Comparison of ENCODE assay signal across 14 cellular contexts in the genomic region with DNA sequence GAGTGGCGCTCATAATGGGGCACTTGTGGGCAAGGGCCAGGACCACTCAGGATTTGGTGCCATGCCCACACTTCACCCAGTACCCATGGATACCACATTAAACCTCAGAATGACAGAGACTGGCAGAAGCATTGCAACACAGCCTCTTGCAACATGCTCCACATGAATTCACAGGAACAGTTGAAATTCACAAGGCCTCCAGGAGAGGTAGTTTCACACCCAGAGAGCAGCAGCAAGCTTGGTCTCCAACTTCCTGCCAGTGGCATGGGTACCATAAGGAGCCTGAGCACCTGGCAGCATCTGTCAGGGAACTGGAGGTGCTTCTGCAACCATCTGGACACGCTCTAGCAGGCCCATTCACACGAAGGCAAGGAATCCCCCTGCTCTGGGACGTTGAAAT.
A peak's percentile ranks its signal among the peaks of the same experiment; 100 is the strongest.
DNase-seq lines count a peak whose midpoint lies in the region; ATAC-seq lines count a peak whose summit lies in the region.
"Had no signal": no experiment of that assay in that cellular context is flagged by ENCODE, and none has a peak within 500 bp of the region (broad histone marks: within the 10 kb centered on the region; RNA-seq: fewer than 3 reads in every experiment).

No MANE protein-coding gene starts in this region.

- no peak for ATAC-seq in activated CD8-positive, alpha-beta memory T cell treated with anti-CD3 and anti-CD28 coated beads, Interleukin-2, amount 10 ng/mL, durations not matched to agents 7 days and 5 days
- ATAC-seq in HG02938 (IDR thresholded peaks at IDR 0.05; ENCODE audit: unreplicated experiment): no peak

- H3K27me3 Mint-ChIP-seq in activated CD8-positive, alpha-beta memory T cell treated with anti-CD3 and anti-CD28 coated beads, Interleukin-2, amount 10 ng/mL, durations not matched to agents 7 days and 5 days: peaks cover 7% of the 10 kb centered on the region
- H3K27me3 Mint-ChIP-seq: activated CD4-positive, alpha-beta T cell treated with anti-CD3 and anti-CD28 coated beads, Interleukin-2, amount 10 ng/mL, durations not matched to agents 7 days and 5 days; stimulated activated naive CD8-positive, alpha-beta T cell treated with anti-CD3 and anti-CD28 coated beads, Interleukin-15, Interleukin-2, amounts not matched to agents 100 ng/mL and 50 ng/mL, for 24 hours had no signal

- no peaks in the 10 kb centered on the region for H3K36me3 Mint-ChIP-seq in activated CD8-positive, alpha-beta memory T cell treated with anti-CD3 and anti-CD28 coated beads, Interleukin-2, amount 10 ng/mL, durations not matched to agents 7 days and 5 days
- H3K36me3 Mint-ChIP-seq: activated naive CD4-positive, alpha-beta T cell treated with anti-CD3 and anti-CD28 coated beads, Interleukin-2, amount 10 ng/mL, durations not matched to agents 7 days and 5 days had no signal

- CTCF ChIA-PET in activated CD8-positive, alpha-beta memory T cell treated with anti-CD3 and anti-CD28 coated beads, Interleukin-2, amount 10 ng/mL, durations not matched to agents 7 days and 5 days (lab: Charles Lee): no interaction called here

- H3K4me3 Mint-ChIP-seq in activated CD8-positive, alpha-beta memory T cell treated with anti-CD3 and anti-CD28 coated beads, Interleukin-2, amount 10 ng/mL, durations not matched to agents 7 days and 5 days: no peak overlapping the region
- H3K4me3 Mint-ChIP-seq: activated CD4-positive, alpha-beta T cell treated with anti-CD3 and anti-CD28 coated beads, Interleukin-2, amount 10 ng/mL, durations not matched to agents 7 days and 5 days; activated naive CD4-positive, alpha-beta T cell treated with anti-CD3 and anti-CD28 coated beads, Interleukin-2, amount 10 ng/mL, durations not matched to agents 7 days and 5 days; stimulated activated naive CD8-positive, alpha-beta T cell treated with anti-CD3 and anti-CD28 coated beads, Interleukin-15, Interleukin-2, amounts not matched to agents 100 ng/mL and 50 ng/mL, for 24 hours had no signal

- H3K4me1 Mint-ChIP-seq in activated CD8-positive, alpha-beta memory T cell treated with anti-CD3 and anti-CD28 coated beads, Interleukin-2, amount 10 ng/mL, durations not matched to agents 7 days and 5 days: no peaks in the 10 kb centered on the region
- H3K4me1 Mint-ChIP-seq: activated naive CD4-positive, alpha-beta T cell treated with anti-CD3 and anti-CD28 coated beads, Interleukin-2, amount 10 ng/mL, durations not matched to agents 7 days and 5 days had no signal

- no peak overlapping the region for H3K27ac Mint-ChIP-seq in activated CD8-positive, alpha-beta memory T cell treated with anti-CD3 and anti-CD28 coated beads, Interleukin-2, amount 10 ng/mL, durations not matched to agents 7 days and 5 days
- H3K27ac Mint-ChIP-seq: activated CD4-positive, alpha-beta T cell treated with anti-CD3 and anti-CD28 coated beads, Interleukin-2, amount 10 ng/mL, durations not matched to agents 7 days and 5 days; activated naive CD4-positive, alpha-beta T cell treated with anti-CD3 and anti-CD28 coated beads, Interleukin-2, amount 10 ng/mL, durations not matched to agents 7 days and 5 days; stimulated activated naive CD8-positive, alpha-beta T cell treated with anti-CD3 and anti-CD28 coated beads, Interleukin-15, Interleukin-2, amounts not matched to agents 100 ng/mL and 50 ng/mL, for 24 hours had no signal

- DNase-seq in NOMO-1 treated with DMSO at 0.1 percent for 48 hours (lab: John Stamatoyannopoulos, UW; ENCODE audit: unreplicated experiment) (peak; percentile 7), NOMO-1 treated with dmso at 0.1 percent for 144 hours (lab: John Stamatoyannopoulos, UW; ENCODE audit: unreplicated experiment) (no peak), SKM-1 (lab: John Stamatoyannopoulos, UW; ENCODE audit: unreplicated experiment) (peak; percentile 15), germinal center (ENCODE audit: low spot score) (peak; percentile 58), NCI-H748 treated with DMSO at 0.1 percent for 48 hours (lab: John Stamatoyannopoulos, UW) (no peak), NCI-H510A treated with DMSO at 0.1 percent for 48 hours (lab: John Stamatoyannopoulos, UW) (no peak)
- DNase-seq in activated CD8-positive, alpha-beta memory T cell treated with anti-CD3 and anti-CD28 coated beads, Interleukin-2, amount 10 ng/mL, durations not matched to agents 7 days and 5 days: no peak
- DNase-seq: 8988T; activated CD4-positive, alpha-beta T cell treated with anti-CD3 and anti-CD28 coated beads, Interleukin-2, amount 10 ng/mL, durations not matched to agents 7 days and 5 days; activated naive CD4-positive, alpha-beta T cell treated with anti-CD3 and anti-CD28 coated beads, Interleukin-2, amount 10 ng/mL, durations not matched to agents 7 days and 5 days; NCI-H2081 treated with DMSO at 0.1 percent for 48 hours; stimulated activated CD4-positive, alpha-beta T cell treated with anti-CD3 and anti-CD28 coated beads, Interleukin-1b, Interleukin-23, amount 100 ng/mL, for 48 hours had no signal

- H3K9me3 Mint-ChIP-seq in activated CD8-positive, alpha-beta memory T cell treated with anti-CD3 and anti-CD28 coated beads, Interleukin-2, amount 10 ng/mL, durations not matched to agents 7 days and 5 days (ENCODE audit: low read depth): no peaks in the 10 kb centered on the region
- H3K9me3 Mint-ChIP-seq: activated naive CD4-positive, alpha-beta T cell treated with anti-CD3 and anti-CD28 coated beads, Interleukin-2, amount 10 ng/mL, durations not matched to agents 7 days and 5 days; stimulated activated naive CD8-positive, alpha-beta T cell treated with anti-CD3 and anti-CD28 coated beads, Interleukin-15, Interleukin-2, amounts not matched to agents 100 ng/mL and 50 ng/mL, for 24 hours had no signal

Comparison
In these comparisons a context has a peak if more than half of its experiments do, and no peak if none do; other contexts are left out.
1. DNase-seq: peak in NOMO-1 treated with DMSO at 0.1 percent for 48 hours (single experiment), SKM-1 (single experiment) and germinal center (single experiment); none in NOMO-1 treated with dmso at 0.1 percent for 144 hours (single experiment), NCI-H748 treated with DMSO at 0.1 percent for 48 hours (single experiment), NCI-H510A treated with DMSO at 0.1 percent for 48 hours (single experiment) and activated CD8-positive, alpha-beta memory T cell treated with anti-CD3 and anti-CD28 coated beads, Interleukin-2, amount 10 ng/mL, durations not matched to agents 7 days and 5 days (single experiment).